21 cellular contexts compared by ENCODE assay signal in genomic region chr22:49626361-49627216, GRCh38.
DNase-seq lines count a peak whose midpoint lies in the region; ATAC-seq, FAIRE-seq and TF ChIP-seq lines count a peak whose summit lies in the region.
"Had no signal": no experiment of that assay in that cellular context is flagged by ENCODE, and none has a peak within 500 bp of the region (broad histone marks: within the 10 kb centered on the region; RNA-seq: fewer than 3 reads in every experiment).

No MANE protein-coding gene starts in this region.

- no CpG with 5 or more reads among the region's 20 CpGs for WGBS in neuronal stem cell (ENCODE audit: extremely low coverage in 2 of 2, insufficient read length in 2 of 2, insufficient replicate concordance in 1 of 2), 2 donors

- peak overlapping the region; percentile 0 for H2AK5ac ChIP-seq in neuronal stem cell (ENCODE audit: low read depth, low read length)

- no peak overlapping the region for H4K8ac ChIP-seq in neuronal stem cell (ENCODE audit: low read depth, low read length)

- peaks cover 0 to 46% (median 2%) of the 10 kb centered on the region in 3 experiments for H3K27me3 ChIP-seq in neuronal stem cell (ENCODE audit: control insufficient read depth in 3 of 3, insufficient read depth in 3 of 3, low read depth in 1 of 3, low read length in 3 of 3)

- H3K36me3 ChIP-seq in neuronal stem cell (replicated peaks in 1 of 2; ENCODE audit: control insufficient read depth in 2 of 2, insufficient read depth in 2 of 2, low read length in 2 of 2): no peaks in the 10 kb centered on the region

- no peak overlapping the region for H3K4ac ChIP-seq in neuronal stem cell (ENCODE audit: low read length)

- ATAC-seq in Right ventricle myocardium inferior (no peak), HG03342 (IDR thresholded peaks at IDR 0.05; ENCODE audit: unreplicated experiment) (no peak)
- ATAC-seq: CD8-positive, alpha-beta T cell; GM23338 had no signal

- H3K27ac ChIP-seq in neuronal stem cell (replicated peaks; ENCODE audit: low read length): no peak overlapping the region
- H3K27ac ChIP-seq: 22Rv1, HL-60 had no signal

- peaks cover 0 to 37% of the 10 kb centered on the region in 2 donors for H3K4me1 ChIP-seq in neuronal stem cell (ENCODE audit: control insufficient read depth in 2 of 2, insufficient read depth in 1 of 2, low read depth in 1 of 2, low read length in 2 of 2)
- H3K4me1 ChIP-seq: HAP-1 had no signal

- DNase-seq in Right ventricle myocardium inferior (ENCODE audit: missing footprints): peak; percentile 34
- DNase-seq in cardiac septum (ENCODE audit: low spot score): no peak
- DNase-seq in cerebellar cortex (ENCODE audit: low spot score): peak; percentile 29
- no peak for DNase-seq in neuronal stem cell (ENCODE audit: low spot score)
- DNase-seq in urothelium cell line (ENCODE audit: low spot score): no peak
- no peak for DNase-seq in activated effector memory CD4-positive, alpha-beta T cell treated with anti-CD3 and anti-CD28 coated beads, Interleukin-2, amount 50 U/mL, for 16 hours
- DNase-seq in H54 (ENCODE audit: insufficient read length, low spot score): no peak
- DNase-seq: CD8-positive, alpha-beta T cell; COR-L47; DMS153; DMS79 treated with DMSO at 0.1 percent for 48 hours; EL; GDM1; HFFc6 had no signal

- H3K79me1 ChIP-seq in neuronal stem cell (ENCODE audit: low read depth, low read length): peaks cover 1% of the 10 kb centered on the region

- H3K4me3 ChIP-seq in neuronal stem cell (ENCODE audit: low read length in 2 of 2): peak overlapping the region in 1 of 2 donors; percentile 8
- H3K4me3 ChIP-seq: GM23338, HAP-1 had no signal

- H4K91ac ChIP-seq in neuronal stem cell (ENCODE audit: low read depth, low read length, poor library complexity): no peak overlapping the region

- peak overlapping the region; percentile 24 for H2BK12ac ChIP-seq in neuronal stem cell (ENCODE audit: low read length)

- no peak for TF ChIP-seq POLR2A in H54 (IDR thresholded peaks at IDR 0.05; ENCODE audit: low read depth, low read length)

- intact Hi-C loops in Right ventricle myocardium inferior (cut with DNase I): no loop called here
- intact Hi-C loops in cardiac septum (cut with DNase I): no loop called here

- H3K9ac ChIP-seq in neuronal stem cell (ENCODE audit: low read depth, low read length, poor library complexity): no peak overlapping the region

- peak overlapping the region; percentile 43 for H2BK5ac ChIP-seq in neuronal stem cell (ENCODE audit: low read length)

- H3K23ac ChIP-seq in neuronal stem cell (ENCODE audit: low read depth, low read length, poor library complexity): peak overlapping the region; percentile 11

- no peak overlapping the region for H2AFZ ChIP-seq in neuronal stem cell (ENCODE audit: low read length)
- H2AFZ ChIP-seq: GM23338 had no signal

- peak overlapping the region; percentile 5 for H3K14ac ChIP-seq in neuronal stem cell (ENCODE audit: low read length)

- peaks cover 0 to 1% of the 10 kb centered on the region in 2 donors for H3K9me3 ChIP-seq in neuronal stem cell (replicated peaks in 1 of 2; ENCODE audit: control insufficient read depth in 2 of 2, insufficient read depth in 1 of 2, low read depth in 1 of 2, low read length in 2 of 2)
- H3K9me3 ChIP-seq: HAP-1 had no signal

- peak overlapping the region; percentile 23 for H3K18ac ChIP-seq in neuronal stem cell (ENCODE audit: low read length)

- peak overlapping the region; percentile 73 for H2BK120ac ChIP-seq in neuronal stem cell (ENCODE audit: low read depth, low read length)

- peak; percentile 48 for FAIRE-seq in urothelium cell line (lab: Jason Lieb, UNC)
- FAIRE-seq in H54 (lab: Jason Lieb, UNC): no peak
- FAIRE-seq: D721Med, GM12892 had no signal

- peak overlapping the region; percentile 18 for H2BK15ac ChIP-seq in neuronal stem cell (ENCODE audit: low read length)

- no peak overlapping the region for H3K4me2 ChIP-seq in neuronal stem cell (ENCODE audit: insufficient read depth, low read length, poor library complexity, severe bottlenecking)
- H3K4me2 ChIP-seq: GM23338 had no signal

Comparison
In these comparisons a context has a peak if more than half of its experiments do, and no peak if none do; other contexts are left out.
1. DNase-seq: peak in Right ventricle myocardium inferior (single experiment) and cerebellar cortex (single experiment); none in cardiac septum (single experiment), neuronal stem cell (single experiment), urothelium cell line (single experiment), activated effector memory CD4-positive, alpha-beta T cell treated with anti-CD3 and anti-CD28 coated beads, Interleukin-2, amount 50 U/mL, for 16 hours (single experiment) and H54 (single experiment).